8 cellular contexts compared by ENCODE assay signal in genomic region chr11:6418958-6419611, GRCh38. TPM values are rescaled to one million over a fixed set of nuclear protein-coding genes. Genes with fewer than 3 reads are reported as not detected.
A peak's percentile ranks its signal among the peaks of the same experiment; 100 is the strongest.
DNase-seq lines count a peak whose midpoint lies in the region; ATAC-seq and TF ChIP-seq lines count a peak whose summit lies in the region.

Gene APBB1 (minus strand): TSS chr11:6419094. CDS start chr11:6411347, 7,747 bp downstream.

- peak within 1 kb of the TSS; percentile 72 for H3K4me3 Mint-ChIP-seq in activated T-helper 2 cell treated with anti-CD3 and anti-CD28 coated beads, Interferon-gamma antibody, Interleukin-2, Interleukin-4, amounts not matched to agents 10 μg/mL and 5 μg/mL and 100 μg/mL, durations not matched to agents 14 hours and 24 hours and 36 hours (ENCODE audit: low read depth)
- H3K4me3 Mint-ChIP-seq in naive thymus-derived CD4-positive, alpha-beta T cell, result peak within 1 kb of the TSS in 7 of 10 donors; percentile 78 to 92 (median 85)

- no peaks in the 10 kb centered on the region for H3K9me3 Mint-ChIP-seq in activated T-helper 2 cell treated with anti-CD3 and anti-CD28 coated beads, Interferon-gamma antibody, Interleukin-2, Interleukin-4, amounts not matched to agents 10 μg/mL and 5 μg/mL and 100 μg/mL, durations not matched to agents 14 hours and 24 hours and 36 hours
- no peaks in the 10 kb centered on the region for H3K9me3 Mint-ChIP-seq in naive thymus-derived CD4-positive, alpha-beta T cell

- H3K9me3 ChIP-seq in OCI-LY7 (ENCODE audit: low read length) (no peaks in the 10 kb centered on the region), fibroblast of lung (ENCODE audit: control insufficient read depth, insufficient read depth, low read depth, low read length) (no peaks in the 10 kb centered on the region)
- H3K9me3 ChIP-seq in naive thymus-derived CD4-positive, alpha-beta T cell (ENCODE audit: control insufficient read depth in 2 of 3, low read length in 3 of 3), result no peaks in the 10 kb centered on the region

- ATAC-seq in HG02885 (IDR thresholded peaks at IDR 0.05; ENCODE audit: poor library complexity, unreplicated experiment) (peak; percentile 68), HG02623 (IDR thresholded peaks at IDR 0.05; ENCODE audit: unreplicated experiment) (no peak)
- peak; percentile 89 for ATAC-seq in naive thymus-derived CD4-positive, alpha-beta T cell

- TF ChIP-seq CTCF in GM12875 (IDR thresholded peaks at IDR 0.05; ENCODE audit: borderline replicate concordance, insufficient read depth, low read depth, low read length) (0 out of 2 replicates have a peak, but pooled peaks have one; percentile 12), OCI-LY7 (conservative IDR thresholded peaks at IDR 0.05; ENCODE audit: low read length) (no peak), fibroblast of lung (conservative IDR thresholded peaks at IDR 0.05 in 1 of 2, IDR thresholded peaks at IDR 0.05 in 1 of 2; ENCODE audit: low read depth in 1 of 2, low read length in 2 of 2) (peak; percentile 17 to 20)

- H3K27me3 ChIP-seq in fibroblast of lung (ENCODE audit: control insufficient read depth, insufficient read depth, low read length), result no peaks in the 10 kb centered on the region
- no peaks in the 10 kb centered on the region for H3K27me3 ChIP-seq in naive thymus-derived CD4-positive, alpha-beta T cell (ENCODE audit: control insufficient read depth in 2 of 2, insufficient read depth in 2 of 2, low read length in 2 of 2)

- H3K36me3 Mint-ChIP-seq in activated T-helper 2 cell treated with anti-CD3 and anti-CD28 coated beads, Interferon-gamma antibody, Interleukin-2, Interleukin-4, amounts not matched to agents 10 μg/mL and 5 μg/mL and 100 μg/mL, durations not matched to agents 14 hours and 24 hours and 36 hours (ENCODE audit: low read depth), result no peaks in the 10 kb centered on the region
- peaks cover 0 to 4% (median 0%) of the 10 kb centered on the region in 5 donors for H3K36me3 Mint-ChIP-seq in naive thymus-derived CD4-positive, alpha-beta T cell

- H3K4me2 ChIP-seq in OCI-LY7 (ENCODE audit: low read length), result peak within 1 kb of the TSS; percentile 74
- peak within 1 kb of the TSS; percentile 95 for H3K4me2 ChIP-seq in fibroblast of lung (ENCODE audit: extremely low read depth, insufficient read depth, low read length)

- no peaks in the 10 kb centered on the region for H4K20me1 ChIP-seq in OCI-LY7 (ENCODE audit: insufficient read depth, low read length)
- H4K20me1 ChIP-seq in fibroblast of lung (ENCODE audit: control insufficient read depth, extremely low read depth, insufficient read depth, low read length), result peaks cover 2% of the 10 kb centered on the region

- POLR2A ChIA-PET in OCI-LY7 (lab: Charles Lee), result interaction anchor here (0.7 to 3.5 kb wide), 13 partner anchors 8 to 62 kb away, joined by 3 to 21 read pairs (median 4); partner anchors contain the start of genes ARFIP2, SMPD1 and TIMM10B
- POLR2A ChIA-PET in naive thymus-derived CD4-positive, alpha-beta T cell (lab: Charles Lee), result interaction anchor here (0.6 to 23.8 kb wide), 21 partner anchors 9 to 328 kb away, joined by 3 to 525 read pairs (median 5); partner anchors contain the start of genes ARFIP2, MRPL17, RRP8 and SMPD1

- H3K79me2 ChIP-seq in OCI-LY7 (ENCODE audit: insufficient read depth, low read depth, low read length), result no peaks in the 10 kb centered on the region
- peaks cover 3% of the 10 kb centered on the region for H3K79me2 ChIP-seq in fibroblast of lung (ENCODE audit: control insufficient read depth, insufficient read depth, low read length)

- peak within 1 kb of the TSS; percentile 75 for H3K9ac ChIP-seq in fibroblast of lung (ENCODE audit: insufficient read depth, low read length)

- BruUV-seq in OCI-LY7 (replicated peaks; lab: Mats Ljungman, UMichigan), result no TSS peak

- DNase-seq in OCI-LY7 (ENCODE audit: low spot score) (peak; percentile 81), fibroblast of lung (ENCODE audit: low read depth in 2 of 2) (peak; percentile 54 to 59)
- peak; percentile 68 for DNase-seq in activated T-helper 2 cell treated with anti-CD3 and anti-CD28 coated beads, Interferon-gamma antibody, Interleukin-2, Interleukin-4, amounts not matched to agents 10 μg/mL and 5 μg/mL and 100 μg/mL, durations not matched to agents 14 hours and 24 hours and 36 hours (ENCODE audit: low spot score)
- DNase-seq in naive thymus-derived CD4-positive, alpha-beta T cell, result peak; percentile 71 to 87 (median 81)
- peak; percentile 60 to 83 (median 71) for DNase-seq in stimulated activated naive CD4-positive, alpha-beta T cell (lab: John Stamatoyannopoulos, UW)

- no peaks in the 10 kb centered on the region for H3K36me3 ChIP-seq in OCI-LY7 (ENCODE audit: insufficient read depth, low read length)
- H3K36me3 ChIP-seq in fibroblast of lung (ENCODE audit: control insufficient read depth, insufficient read depth, low read length), result no peaks in the 10 kb centered on the region
- peaks cover 0 to 5% (median 0%) of the 10 kb centered on the region in 3 experiments for H3K36me3 ChIP-seq in naive thymus-derived CD4-positive, alpha-beta T cell (ENCODE audit: control insufficient read depth in 2 of 3, insufficient read depth in 3 of 3, low read length in 3 of 3)

- H2AFZ ChIP-seq in OCI-LY7 (ENCODE audit: low read length) (peak within 1 kb of the TSS; percentile 84), fibroblast of lung (ENCODE audit: low read length) (peak within 1 kb of the TSS; percentile 93)

- intact Hi-C loops in OCI-LY7 (cut with micrococcal nuclease; ENCODE audit: unreplicated experiment), result loop anchor here (1.0 kb wide), 1 partner anchor 17 kb away; no protein-coding TSS in a partner anchor
- intact Hi-C loops in activated T-helper 2 cell treated with anti-CD3 and anti-CD28 coated beads, Interferon-gamma antibody, Interleukin-2, Interleukin-4, amounts not matched to agents 10 μg/mL and 5 μg/mL and 100 μg/mL, durations not matched to agents 14 hours and 24 hours and 36 hours (cut with micrococcal nuclease), result loop anchor here (1.0 to 10.0 kb wide), 5 partner anchors 17 to 266 kb away; partner anchors contain the start of genes CAVIN3, MRPL17, SMPD1 and TAF10
- intact Hi-C loops in naive thymus-derived CD4-positive, alpha-beta T cell (cut with micrococcal nuclease), result loop anchor here (1.0 to 10.0 kb wide), 9 partner anchors 17 to 326 kb away; partner anchors contain the start of genes ARFIP2 (in 2 of the 2), SMPD1 (in 2 of the 2) and TIMM10B (in 2 of the 2)

- H3K27me3 Mint-ChIP-seq in activated T-helper 2 cell treated with anti-CD3 and anti-CD28 coated beads, Interferon-gamma antibody, Interleukin-2, Interleukin-4, amounts not matched to agents 10 μg/mL and 5 μg/mL and 100 μg/mL, durations not matched to agents 14 hours and 24 hours and 36 hours (ENCODE audit: low read depth), result peaks cover 30% of the 10 kb centered on the region
- peaks cover 0 to 36% (median 11%) of the 10 kb centered on the region in 5 donors for H3K27me3 Mint-ChIP-seq in naive thymus-derived CD4-positive, alpha-beta T cell

- H3K9me2 ChIP-seq in OCI-LY7 (ENCODE audit: insufficient read depth, low read length), result no peaks in the 10 kb centered on the region

- H3K4me1 ChIP-seq in OCI-LY7 (ENCODE audit: insufficient read depth, low read length, poor library complexity, severe bottlenecking) (peaks cover 36% of the 10 kb centered on the region), fibroblast of lung (ENCODE audit: control insufficient read depth, extremely low read depth, insufficient read depth, low read length) (peaks cover 5% of the 10 kb centered on the region)
- H3K4me1 ChIP-seq in naive thymus-derived CD4-positive, alpha-beta T cell (ENCODE audit: control insufficient read depth in 2 of 2, insufficient read depth in 2 of 2, low read length in 2 of 2), result peaks cover 27 to 46% of the 10 kb centered on the region in 2 donors

- H3K27ac ChIP-seq in OCI-LY7 (ENCODE audit: low read depth, low read length, poor library complexity, severe bottlenecking), result no peak within 1 kb of the TSS
- H3K27ac ChIP-seq in fibroblast of lung (ENCODE audit: insufficient read depth, low read length), result peak within 1 kb of the TSS; percentile 46
- peak within 1 kb of the TSS; percentile 92 for H3K27ac ChIP-seq in naive thymus-derived CD4-positive, alpha-beta T cell (ENCODE audit: low read depth, low read length)

- H3K27ac Mint-ChIP-seq in activated T-helper 2 cell treated with anti-CD3 and anti-CD28 coated beads, Interferon-gamma antibody, Interleukin-2, Interleukin-4, amounts not matched to agents 10 μg/mL and 5 μg/mL and 100 μg/mL, durations not matched to agents 14 hours and 24 hours and 36 hours, result peak within 1 kb of the TSS; percentile 25
- peak within 1 kb of the TSS; percentile 47 to 92 (median 89) for H3K27ac Mint-ChIP-seq in naive thymus-derived CD4-positive, alpha-beta T cell

- H3K4me3 ChIP-seq in GM12875 (ENCODE audit: low read depth, low read length) (peak within 1 kb of the TSS; percentile 65), OCI-LY7 (ENCODE audit: low read depth, low read length, poor library complexity, severe bottlenecking) (peak within 1 kb of the TSS; percentile 87), fibroblast of lung (replicated peaks in 1 of 4; ENCODE audit: control extremely low read depth in 1 of 4, insufficient read depth in 1 of 4, low read depth in 3 of 4, low read length in 4 of 4) (peak within 1 kb of the TSS; percentile 75 to 80 (median 76))
- peak within 1 kb of the TSS; percentile 79 for H3K4me3 ChIP-seq in naive thymus-derived CD4-positive, alpha-beta T cell (ENCODE audit: low read length)

- CTCF ChIA-PET in OCI-LY7 (lab: Charles Lee; ENCODE audit: unreplicated experiment), result interaction anchor here (0.9 to 1.6 kb wide), 4 partner anchors 19 to 112 kb away, joined by 3 to 4 read pairs (median 4); no protein-coding TSS in a partner anchor
- CTCF ChIA-PET in naive thymus-derived CD4-positive, alpha-beta T cell (lab: Charles Lee), result interaction anchor here (0.6 to 4.9 kb wide), 10 partner anchors 11 to 168 kb away, joined by 3 to 30 read pairs (median 7); partner anchors contain the start of gene SMPD1

- peaks cover 4% of the 10 kb centered on the region for H3K4me1 Mint-ChIP-seq in activated T-helper 2 cell treated with anti-CD3 and anti-CD28 coated beads, Interferon-gamma antibody, Interleukin-2, Interleukin-4, amounts not matched to agents 10 μg/mL and 5 μg/mL and 100 μg/mL, durations not matched to agents 14 hours and 24 hours and 36 hours (ENCODE audit: low read depth)
- H3K4me1 Mint-ChIP-seq in naive thymus-derived CD4-positive, alpha-beta T cell, result peaks cover 2 to 18% (median 14%) of the 10 kb centered on the region in 7 donors

RNA-seq across cellular contexts. Expression of gene APBB1, which starts in this region (rescaled TPM):
- 30.4 and 36.1 TPM in 2 replicates for total RNA-seq in OCI-LY7 (2014; rRNA removed; shearing (Covaris generic))
- 25.5 and 28.3 TPM in 2 replicates for total RNA-seq in OCI-LY7 (2022)
- 31.0 and 33.0 TPM in 2 replicates for total RNA-seq in activated T-helper 2 cell treated with anti-CD3 and anti-CD28 coated beads, Interferon-gamma antibody, Interleukin-2, Interleukin-4, amounts not matched to agents 10 μg/mL and 5 μg/mL and 100 μg/mL, durations not matched to agents 14 hours and 24 hours and 36 hours
- total RNA-seq in fibroblast of lung, result 56.2 and 73.7 TPM in 2 replicates
- 33.5 and 39.1 TPM in 2 replicates for polyA plus RNA-seq in fibroblast of lung
- 38.9 and 47.7 TPM in 2 replicates for polyA plus RNA-seq in fibroblast of lung (2012)
- polyA minus RNA-seq in fibroblast of lung (ENCODE audit: low replicate concordance), result 93.1 and 101 TPM in 2 replicates
- total RNA-seq in naive thymus-derived CD4-positive, alpha-beta T cell, result 100 to 1,000 TPM in 3 of 5 experiments, 10 to 100 TPM in 2; 46.9 to 188 (median 154) TPM
- 100 to 1,000 TPM; 173 to 293 TPM for polyA plus RNA-seq in naive thymus-derived CD4-positive, alpha-beta T cell
